Comparison of ENCODE assay signal across 1 cellular context in genomic region chr3:136959599-136959998, GRCh38.
TF ChIP-seq lines count a peak whose summit lies in the region.

No MANE protein-coding gene starts in this region.

TF ChIP-seq in SK-N-SH, 30 proteins besides CTCF, POLR2A, EP300 and RAD21 (continued from another document):
- TF ChIP-seq FOXM1 (IDR thresholded peaks at IDR 0.05; ENCODE audit: low read depth) (no peak), ZBTB33 (IDR thresholded peaks at IDR 0.05; ENCODE audit: borderline replicate concordance, low read depth) (no peak), TEAD4 (IDR thresholded peaks at IDR 0.05; ENCODE audit: borderline replicate concordance, insufficient read depth) (no peak), RFX5 (IDR thresholded peaks at IDR 0.05; ENCODE audit: low read length) (no peak), USF1 (IDR thresholded peaks at IDR 0.05; ENCODE audit: borderline replicate concordance, low read depth) (no peak), YY1 (IDR thresholded peaks at IDR 0.05; ENCODE audit: low read depth) (no peak)
